ENCODE assay signal across 13 cellular contexts in genomic region chr6:88493717-88494116, GRCh38.
DNase-seq lines count a peak whose midpoint lies in the region; ATAC-seq, FAIRE-seq and TF ChIP-seq lines count a peak whose summit lies in the region.
"Had no signal": no experiment of that assay in that cellular context is flagged by ENCODE, and none has a peak within 500 bp of the region (broad histone marks: within the 10 kb centered on the region; RNA-seq: fewer than 3 reads in every experiment).

No MANE protein-coding gene starts in this region.

- H2AFZ ChIP-seq in GM12878 (ENCODE audit: control insufficient read depth, low read depth, low read length) = no peak overlapping the region; the same call in none of the 2 replicates

- POLR2A ChIA-PET in GM12878 (lab: Charles Lee) = interaction anchor here (0.5 to 2.3 kb wide), 6 partner anchors 147 to 329 kb away, joined by 3 to 15 read pairs (median 4); no protein-coding TSS in a partner anchor

- no peaks in the 10 kb centered on the region for H4K20me1 ChIP-seq in GM12878 (ENCODE audit: control insufficient read depth, insufficient read depth)

- intact Hi-C loops in GM12878 (cut with micrococcal nuclease; ENCODE audit: unreplicated experiment) = loop anchor here (1.0 to 10.0 kb wide), 10 partner anchors 51 to 789 kb away; partner anchors contain the start of gene AKIRIN2

- no peaks in the 10 kb centered on the region for H3K36me3 ChIP-seq in GM12878 (ENCODE audit: control insufficient read depth in 2 of 2, insufficient read depth in 2 of 2, low read length in 1 of 2)
- H3K36me3 ChIP-seq: spleen had no signal

- in situ Hi-C loops in GM12878 (cut with MboI) = no loop called here

- no peak for TF ChIP-seq POLR2A in GM12878 (IDR thresholded peaks at IDR 0.05; ENCODE audit: low read depth, low read length)

- no peak for TF ChIP-seq CTCF in GM12878 (IDR thresholded peaks at IDR 0.05 in 2 of 3, conservative IDR thresholded peaks at IDR 0.05 in 1 of 3; ENCODE audit: control insufficient read depth in 2 of 3, extremely low read depth in 1 of 3, insufficient read depth in 1 of 3, low read depth in 3 of 3, low read length in 3 of 3)

- H3K9ac ChIP-seq in GM12878 (ENCODE audit: control insufficient read depth, insufficient read depth, low read length) = peak overlapping the region; percentile 60

- TF ChIP-seq EP300 in GM12878 (IDR thresholded peaks at IDR 0.05; ENCODE audit: borderline replicate concordance in 1 of 2, control insufficient read depth in 1 of 2, low read depth in 2 of 2, low read length in 2 of 2) = peak; percentile 72 to 89

- peak overlapping the region; percentile 91 for H3K27ac ChIP-seq in GM12878 (ENCODE audit: control insufficient read depth, insufficient read depth)
- H3K27ac ChIP-seq: spleen had no signal

- CTCF ChIA-PET in GM12878 (lab: Yijun Ruan, JAX) = interaction anchor here (1.0 to 4.2 kb wide), 17 partner anchors 10 to 662 kb away, joined by 3 to 28 read pairs (median 6); no protein-coding TSS in a partner anchor

- peak; percentile 52 for FAIRE-seq in GM12878 (lab: Jason Lieb, UNC)
- FAIRE-seq: RCC 7860 had no signal

- peak; percentile 8; the same call in 1 of the 2 replicates for TF ChIP-seq RAD21 in GM12878 (IDR thresholded peaks at IDR 0.05; ENCODE audit: insufficient read depth, low read depth, low read length)

- WGBS in GM12878 (ENCODE audit: insufficient coverage, insufficient replicate concordance, low lambda C conversion rate, missing lambda C conversion rate) = 10% methylated on average over 2 of the region's 2 CpGs

- H3K79me2 ChIP-seq in GM12878 (ENCODE audit: control insufficient read depth, insufficient read depth, low read length) = no peaks in the 10 kb centered on the region

- peaks cover 16% of the 10 kb centered on the region for H3K4me1 ChIP-seq in GM12878 (ENCODE audit: control insufficient read depth, insufficient read depth, low read length)

- BruUV-seq in GM12878 (replicated peaks; lab: Mats Ljungman, UMichigan) = no TSS peak

- peak; percentile 30 for ATAC-seq in GM18861 (IDR thresholded peaks at IDR 0.05; ENCODE audit: unreplicated experiment)
- peak; percentile 38 for ATAC-seq in GM21447 (IDR thresholded peaks at IDR 0.05; ENCODE audit: unreplicated experiment)
- peak; percentile 39 for ATAC-seq in HG02981 (IDR thresholded peaks at IDR 0.05; ENCODE audit: unreplicated experiment)
- ATAC-seq in GM12878 = peak; percentile 76
- ATAC-seq: left colon had no signal

- no peak overlapping the region for H3K4me3 ChIP-seq in GM12878
- H3K4me3 ChIP-seq: spleen had no signal

- DNase-seq in GM12878 (ENCODE audit: low read depth, low spot score) (peak; percentile 75), NCI-H1417 (lab: John Stamatoyannopoulos, UW) (no peak), activated gamma-delta T cell (lab: John Stamatoyannopoulos, UW) (no peak)
- no peak for DNase-seq in activated naive CD4-positive, alpha-beta T cell treated with anti-CD3 and anti-CD28 coated beads, Interleukin-2, amount 50 U/mL, for 16 hours
- DNase-seq: anterior cingulate cortex; effector memory CD4-positive, alpha-beta T cell; left colon; spleen; T1000 had no signal

- RAD21 ChIA-PET in GM12878 (lab: Charles Lee; ENCODE audit: unreplicated experiment) = interaction anchor here (0.6 to 5.2 kb wide), 28 partner anchors 18 to 695 kb away, joined by 3 to 56 read pairs (median 5); no protein-coding TSS in a partner anchor

- H3K4me2 ChIP-seq in GM12878 (ENCODE audit: control insufficient read depth, insufficient read depth) = peak overlapping the region; percentile 49; the same call in 1 of the 2 replicates

- H3K27me3 ChIP-seq in GM12878 (replicated peaks in 1 of 2; ENCODE audit: control insufficient read depth in 2 of 2, insufficient read depth in 2 of 2, low read length in 1 of 2) = no peaks in the 10 kb centered on the region
- H3K27me3 ChIP-seq: spleen had no signal

- peaks cover 18% of the 10 kb centered on the region for H3K9me3 ChIP-seq in GM12878 (replicated peaks; ENCODE audit: control insufficient read depth, insufficient read depth, low read length)

- SMC1A ChIA-PET in GM12878 (lab: Charles Lee; ENCODE audit: uncharacterized antibody, unreplicated experiment) = interaction anchor here (0.6 to 7.9 kb wide), 45 partner anchors 9 to 1101 kb away, joined by 3 to 48 read pairs (median 5); partner anchors contain the start of gene CNR1

TF ChIP-seq in GM12878, 131 proteins besides CTCF, POLR2A, EP300 and RAD21 (continues in another document):
- TF ChIP-seq HSF1 (IDR thresholded peaks at IDR 0.05; ENCODE audit: low read depth, low read length) (no peak), CREB1 (IDR thresholded peaks at IDR 0.05; ENCODE audit: low read depth) (peak; percentile 72; the same call in 1 of the 2 replicates), ATF2 (IDR thresholded peaks at IDR 0.05; ENCODE audit: low read length) (peak; percentile 94), NR2C2 (IDR thresholded peaks at IDR 0.05; ENCODE audit: borderline replicate concordance, control insufficient read depth, insufficient read length, low read depth) (no peak), STAT1 (conservative IDR thresholded peaks at IDR 0.05) (no peak), SPI1 (IDR thresholded peaks at IDR 0.05; ENCODE audit: borderline replicate concordance, insufficient read depth, low read depth, low read length) (no peak), PML (IDR thresholded peaks at IDR 0.05; ENCODE audit: low read length) (no peak), PKNOX1 (IDR thresholded peaks at IDR 0.05) (peak; percentile 59), CUX1 (IDR thresholded peaks at IDR 0.05; ENCODE audit: insufficient replicate concordance, low read depth, low read length) (peak; percentile 87), CBFB (IDR thresholded peaks at IDR 0.05; ENCODE audit: low read depth) (0 out of 2 replicates have a peak, but pooled peaks have one; percentile 37)
